ENCODE assay signal across 9 cellular contexts in the genomic region with DNA sequence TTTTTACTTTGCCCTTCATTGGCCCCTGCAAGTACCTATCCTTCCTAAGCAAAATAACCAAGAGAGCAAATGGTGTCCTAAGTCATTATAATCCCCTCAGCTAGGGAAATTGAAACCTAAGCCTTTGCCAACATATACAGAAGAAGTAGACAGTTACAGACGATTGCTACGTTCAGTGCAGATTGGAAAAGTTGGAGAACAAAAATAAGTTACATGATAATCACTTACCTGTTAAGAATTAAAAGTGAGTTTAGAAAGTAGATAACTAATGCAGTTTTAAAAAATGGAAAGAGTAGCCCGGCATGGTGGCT.
DNase-seq lines count a peak whose midpoint lies in the region; ATAC-seq and TF ChIP-seq lines count a peak whose summit lies in the region.
"Had no signal": no experiment of that assay in that cellular context is flagged by ENCODE, and none has a peak within 500 bp of the region (broad histone marks: within the 10 kb centered on the region; RNA-seq: fewer than 3 reads in every experiment).

No MANE protein-coding gene starts in this region.

- no peaks in the 10 kb centered on the region for H4K20me1 ChIP-seq in HCT116 (ENCODE audit: insufficient read depth)

- H3K36me3 ChIP-seq in HCT116 (ENCODE audit: control insufficient read depth in 1 of 2, insufficient read depth in 2 of 2, low read length in 2 of 2) (no peaks in the 10 kb centered on the region), parathyroid adenoma (ENCODE audit: control insufficient read depth, insufficient read depth, low read length) (no peaks in the 10 kb centered on the region)

- no TSS peak for BruUV-seq in HCT116 (replicated peaks; lab: Mats Ljungman, UMichigan)

- TF ChIP-seq RAD21 in HCT116 (IDR thresholded peaks at IDR 0.05; ENCODE audit: low read depth), result no peak

- no peaks in the 10 kb centered on the region for H3K9me3 ChIP-seq in HCT116 (ENCODE audit: control insufficient read depth in 1 of 2, insufficient read depth in 1 of 2, low read depth in 1 of 2, low read length in 2 of 2)
- no peaks in the 10 kb centered on the region for H3K9me3 ChIP-seq in parathyroid adenoma (ENCODE audit: control insufficient read depth, low read length)

- H3K4me1 ChIP-seq in HCT116 (ENCODE audit: control insufficient read depth in 1 of 2, insufficient read depth in 2 of 2, low read length in 2 of 2) (no peaks in the 10 kb centered on the region; a peak in 1 of 4 replicates), parathyroid adenoma (no peaks in the 10 kb centered on the region)

- H3K4me3 ChIP-seq in HCT116 (replicated peaks in 1 of 2; ENCODE audit: low read depth in 1 of 2, low read length in 2 of 2) (no peak overlapping the region), dorsolateral prefrontal cortex (peak overlapping the region in 44 of 59 donors; percentile 5 to 54 (median 38)), parathyroid adenoma (ENCODE audit: low read depth, low read length) (peak overlapping the region; percentile 15)

- H3K9me2 ChIP-seq in HCT116 (ENCODE audit: insufficient read depth), result no peaks in the 10 kb centered on the region

- intact Hi-C loops in HCT116 (cut with micrococcal nuclease) (loop anchor here (1.0 to 10.0 kb wide), 7 partner anchors 54 to 1733 kb away; no protein-coding TSS in a partner anchor), dorsolateral prefrontal cortex (cut with DNase I) (loop anchor here (2.0 to 10.0 kb wide), 4 partner anchors 54 to 1400 kb away; no protein-coding TSS in a partner anchor)

- no peak overlapping the region for H3K9ac ChIP-seq in HCT116 (ENCODE audit: low read length)
- no peak overlapping the region for H3K9ac ChIP-seq in parathyroid adenoma

- no peak for DNase-seq in HCT116 (ENCODE audit: low read depth, low spot score)
- peak; percentile 14 for DNase-seq in NCI-H82 treated with DMSO at 0.1 percent for 48 hours (lab: John Stamatoyannopoulos, UW; ENCODE audit: unreplicated experiment)
- no peak for DNase-seq in dorsolateral prefrontal cortex
- DNase-seq in islet precursor cell, result no peak
- DNase-seq in RWPE1 (ENCODE audit: low spot score), result no peak
- DNase-seq in central memory CD4-positive, alpha-beta T cell, result no peak
- DNase-seq: amniotic stem cell had no signal

- H3K4me2 ChIP-seq in HCT116 (ENCODE audit: low read length) (peak overlapping the region; percentile 37), parathyroid adenoma (ENCODE audit: low read length) (no peak overlapping the region)

- no peak overlapping the region for H3K27ac ChIP-seq in HCT116 (ENCODE audit: low read depth, low read length)
- peak overlapping the region in 1 of 59 donors; percentile 7 for H3K27ac ChIP-seq in dorsolateral prefrontal cortex
- no peak overlapping the region for H3K27ac ChIP-seq in parathyroid adenoma
- H3K27ac ChIP-seq in RWPE1, result no peak overlapping the region

- H3K27me3 ChIP-seq in HCT116 (ENCODE audit: insufficient read depth, low read length), result peaks cover 4% of the 10 kb centered on the region; the same call in 1 of the 2 replicates
- H3K27me3 ChIP-seq in dorsolateral prefrontal cortex, result no peaks in the 10 kb centered on the region
- no peaks in the 10 kb centered on the region for H3K27me3 ChIP-seq in parathyroid adenoma (ENCODE audit: control insufficient read depth, insufficient read depth, low read length)

- H3K79me2 ChIP-seq in HCT116 (ENCODE audit: insufficient read depth, low read length), result no peaks in the 10 kb centered on the region
- no peaks in the 10 kb centered on the region for H3K79me2 ChIP-seq in parathyroid adenoma

- TF ChIP-seq CTCF in HCT116 (IDR thresholded peaks at IDR 0.05 in 2 of 3, conservative IDR thresholded peaks at IDR 0.05 in 1 of 3; ENCODE audit: borderline replicate concordance in 1 of 3, insufficient read depth in 1 of 3, low read depth in 2 of 3, low read length in 2 of 3) (no peak), dorsolateral prefrontal cortex (IDR thresholded peaks at IDR 0.05 in 54 of 56, conservative IDR thresholded peaks at IDR 0.05 in 2 of 56; ENCODE audit: low read depth in 1 of 56, partially characterized antibody in 56 of 56) (no peak), parathyroid adenoma (IDR thresholded peaks at IDR 0.05) (no peak), RWPE1 (conservative IDR thresholded peaks at IDR 0.05; ENCODE audit: low read depth) (no peak)

- CTCF ChIA-PET in HCT116 (lab: Charles Lee), result interaction anchor here (0.8 to 2.2 kb wide), 8 partner anchors 10 to 1399 kb away, joined by 3 to 9 read pairs (median 4); no protein-coding TSS in a partner anchor
- CTCF ChIA-PET in RWPE1 (lab: Yijun Ruan, JAX), result interaction anchor here (0.5 to 2.9 kb wide), 23 partner anchors 16 to 1676 kb away, joined by 3 to 28 read pairs (median 4); partner anchors contain the start of gene ZDHHC21

- H2AFZ ChIP-seq in HCT116 (ENCODE audit: low read depth, low read length, poor library complexity, severe bottlenecking) (no peak overlapping the region), parathyroid adenoma (no peak overlapping the region)

- TF ChIP-seq POLR2A in HCT116 (IDR thresholded peaks at IDR 0.05; ENCODE audit: borderline replicate concordance, extremely low read depth, insufficient read depth, insufficient read length), result no peak

- POLR2A ChIA-PET in HCT116 (lab: Charles Lee), result interaction anchor here (0.7 kb wide), 1 partner anchor 1620 kb away, joined by 3 read pairs; no protein-coding TSS in a partner anchor
- POLR2A ChIA-PET in RWPE1 (lab: Yijun Ruan, JAX; ENCODE audit: low non-redundant PET), result no interaction called here

- ATAC-seq in HCT116 (peak; percentile 37; the same call in 1 of the 2 replicates), GM18519 (IDR thresholded peaks at IDR 0.05; ENCODE audit: low FRiP score, unreplicated experiment) (no peak)

- RAD21 ChIA-PET in HCT116 (lab: Charles Lee; ENCODE audit: low non-redundant PET in 1 of 2, low total read pairs in 2 of 2, uncharacterized antibody in 2 of 2, unreplicated experiment in 2 of 2), result interaction anchor here in 1 of 2 experiments (0.7 kb wide), 1 partner anchor 97 kb away, joined by 4 read pairs; no protein-coding TSS in a partner anchor

TF ChIP-seq in HCT116, 20 proteins besides CTCF, POLR2A, EP300 and RAD21 (continues in another document):
- no peak for TF ChIP-seq SIN3A (IDR thresholded peaks at IDR 0.05; ENCODE audit: low read depth)
- TF ChIP-seq, protein P1, sequence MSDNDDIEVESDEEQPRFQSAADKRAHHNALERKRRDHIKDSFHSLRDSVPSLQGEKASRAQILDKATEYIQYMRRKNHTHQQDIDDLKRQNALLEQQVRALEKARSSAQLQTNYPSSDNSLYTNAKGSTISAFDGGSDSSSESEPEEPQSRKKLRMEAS (IDR thresholded peaks at IDR 0.05), result no peak
- no peak for TF ChIP-seq FOSL1 (IDR thresholded peaks at IDR 0.05; ENCODE audit: low read depth)
- TF ChIP-seq EZH2 (IDR thresholded peaks at IDR 0.05), result no peak
- TF ChIP-seq SRF (IDR thresholded peaks at IDR 0.05; ENCODE audit: low read depth), result no peak
- no peak for TF ChIP-seq ELF1 (IDR thresholded peaks at IDR 0.05; ENCODE audit: borderline replicate concordance, low read depth)
- TF ChIP-seq TCF7L2 (IDR thresholded peaks at IDR 0.05; ENCODE audit: borderline replicate concordance, extremely low read depth, insufficient read depth, insufficient read length), result no peak
- TF ChIP-seq SP1 (IDR thresholded peaks at IDR 0.05; ENCODE audit: low read depth), result no peak
- no peak for TF ChIP-seq JUND (IDR thresholded peaks at IDR 0.05)
- TF ChIP-seq ZFX (IDR thresholded peaks at IDR 0.05), result no peak
- TF ChIP-seq, protein P2, sequence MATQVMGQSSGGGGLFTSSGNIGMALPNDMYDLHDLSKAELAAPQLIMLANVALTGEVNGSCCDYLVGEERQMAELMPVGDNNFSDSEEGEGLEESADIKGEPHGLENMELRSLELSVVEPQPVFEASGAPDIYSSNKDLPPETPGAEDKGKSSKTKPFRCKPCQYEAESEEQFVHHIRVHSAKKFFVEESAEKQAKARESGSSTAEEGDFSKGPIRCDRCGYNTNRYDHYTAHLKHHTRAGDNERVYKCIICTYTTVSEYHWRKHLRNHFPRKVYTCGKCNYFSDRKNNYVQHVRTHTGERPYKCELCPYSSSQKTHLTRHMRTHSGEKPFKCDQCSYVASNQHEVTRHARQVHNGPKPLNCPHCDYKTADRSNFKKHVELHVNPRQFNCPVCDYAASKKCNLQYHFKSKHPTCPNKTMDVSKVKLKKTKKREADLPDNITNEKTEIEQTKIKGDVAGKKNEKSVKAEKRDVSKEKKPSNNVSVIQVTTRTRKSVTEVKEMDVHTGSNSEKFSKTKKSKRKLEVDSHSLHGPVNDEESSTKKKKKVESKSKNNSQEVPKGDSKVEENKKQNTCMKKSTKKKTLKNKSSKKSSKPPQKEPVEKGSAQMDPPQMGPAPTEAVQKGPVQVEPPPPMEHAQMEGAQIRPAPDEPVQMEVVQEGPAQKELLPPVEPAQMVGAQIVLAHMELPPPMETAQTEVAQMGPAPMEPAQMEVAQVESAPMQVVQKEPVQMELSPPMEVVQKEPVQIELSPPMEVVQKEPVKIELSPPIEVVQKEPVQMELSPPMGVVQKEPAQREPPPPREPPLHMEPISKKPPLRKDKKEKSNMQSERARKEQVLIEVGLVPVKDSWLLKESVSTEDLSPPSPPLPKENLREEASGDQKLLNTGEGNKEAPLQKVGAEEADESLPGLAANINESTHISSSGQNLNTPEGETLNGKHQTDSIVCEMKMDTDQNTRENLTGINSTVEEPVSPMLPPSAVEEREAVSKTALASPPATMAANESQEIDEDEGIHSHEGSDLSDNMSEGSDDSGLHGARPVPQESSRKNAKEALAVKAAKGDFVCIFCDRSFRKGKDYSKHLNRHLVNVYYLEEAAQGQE (IDR thresholded peaks at IDR 0.05; ENCODE audit: low read depth), result no peak
- TF ChIP-seq, protein P3, sequence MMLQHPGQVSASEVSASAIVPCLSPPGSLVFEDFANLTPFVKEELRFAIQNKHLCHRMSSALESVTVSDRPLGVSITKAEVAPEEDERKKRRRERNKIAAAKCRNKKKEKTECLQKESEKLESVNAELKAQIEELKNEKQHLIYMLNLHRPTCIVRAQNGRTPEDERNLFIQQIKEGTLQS (IDR thresholded peaks at IDR 0.05), result no peak

Comparison
In these comparisons a context has a peak if more than half of its experiments do, and no peak if none do; other contexts are left out.
1. H3K4me3 ChIP-seq: peak in dorsolateral prefrontal cortex (44 of 59) and parathyroid adenoma (single experiment); none in HCT116 (0 of 2).